Comparison of ENCODE assay signal across 8 cellular contexts in genomic region chr14:48398675-48399282, GRCh38.
DNase-seq lines count a peak whose midpoint lies in the region; TF ChIP-seq lines count a peak whose summit lies in the region.

No MANE protein-coding gene starts in this region.

- no peaks in the 10 kb centered on the region for H3K27me3 ChIP-seq in smooth muscle cell (ENCODE audit: low read depth)

- no peak overlapping the region for H3K4me2 ChIP-seq in smooth muscle cell

- no peaks in the 10 kb centered on the region for H3K4me1 ChIP-seq in smooth muscle cell (ENCODE audit: low read depth)

- H2AFZ ChIP-seq in smooth muscle cell (ENCODE audit: low read depth) = peak overlapping the region; percentile 83

- TF ChIP-seq CTCF in foreskin fibroblast (IDR thresholded peaks at IDR 0.05; ENCODE audit: low read depth, low read length) (peak; percentile 29), smooth muscle cell (IDR thresholded peaks at IDR 0.05; ENCODE audit: borderline replicate concordance, insufficient read depth, poor library complexity, severe bottlenecking) (peak; percentile 72)

- no peak overlapping the region for H3K9ac ChIP-seq in smooth muscle cell (ENCODE audit: low read depth)

- WGBS in smooth muscle cell (ENCODE audit: low lambda C conversion rate) = 47% methylated on average over 2 of the region's 2 CpGs

- H3K36me3 ChIP-seq in smooth muscle cell (ENCODE audit: low read depth) = peaks cover 3% of the 10 kb centered on the region

- no peaks in the 10 kb centered on the region for H3K9me3 ChIP-seq in smooth muscle cell (replicated peaks; ENCODE audit: low read depth)

- peak; percentile 64 for DNase-seq in DMS 273 (lab: John Stamatoyannopoulos, UW; ENCODE audit: unreplicated experiment)
- DNase-seq in DMS 273 treated with DMSO at 0.1 percent for 48 hours (lab: John Stamatoyannopoulos, UW) = no peak
- peak; percentile 1 for DNase-seq in LHCN-M2 (ENCODE audit: low read depth)
- peak; percentile 49 to 65 for DNase-seq in SHP77 (lab: John Stamatoyannopoulos, UW)
- DNase-seq in foreskin fibroblast = peak; percentile 4 to 8
- no peak for DNase-seq in smooth muscle cell (lab: John Stamatoyannopoulos, UW; ENCODE audit: unreplicated experiment)
- DNase-seq in UCSD-AML1 (lab: John Stamatoyannopoulos, UW; ENCODE audit: unreplicated experiment) = no peak
- DNase-seq in activated naive CD4-positive, alpha-beta T cell (lab: John Stamatoyannopoulos, UW) = no peak

- H3K4me3 ChIP-seq in foreskin fibroblast (ENCODE audit: low read depth in 1 of 2, low read length in 2 of 2) (no peak overlapping the region), smooth muscle cell (no peak overlapping the region)

- no peaks in the 10 kb centered on the region for H3K79me2 ChIP-seq in smooth muscle cell (ENCODE audit: low read depth)

- H3K27ac ChIP-seq in smooth muscle cell (ENCODE audit: low read depth) = no peak overlapping the region

- H3F3A ChIP-seq in smooth muscle cell (ENCODE audit: low read depth) = no peaks in the 10 kb centered on the region

- no peaks in the 10 kb centered on the region for H4K20me1 ChIP-seq in smooth muscle cell (ENCODE audit: low read depth)

Comparison
In these comparisons a context has a peak if more than half of its experiments do, and no peak if none do; other contexts are left out.
1. DNase-seq: peak in DMS 273 (single experiment), LHCN-M2 (single experiment), SHP77 (2 of 2) and foreskin fibroblast (2 of 2); none in DMS 273 treated with DMSO at 0.1 percent for 48 hours (single experiment), smooth muscle cell (single experiment), UCSD-AML1 (single experiment) and activated naive CD4-positive, alpha-beta T cell (0 of 4).